ENCODE assay signal across 1 cellular context in genomic region chr7:155293721-155294642, GRCh38.
TF ChIP-seq lines count a peak whose summit lies in the region.

No MANE protein-coding gene starts in this region.

TF ChIP-seq in K562, 482 proteins besides CTCF, POLR2A, EP300 and RAD21 (continued from another document):
- 0 out of 4 replicates have a peak, but pooled peaks of 1 of the 2 experiments have one; percentile 22 for TF ChIP-seq RCOR1 (IDR thresholded peaks at IDR 0.05; ENCODE audit: borderline replicate concordance in 1 of 2, low read depth in 2 of 2, low read length in 2 of 2)
- 0 out of 2 replicates have a peak, but pooled peaks have one; percentile 55 for TF ChIP-seq ZHX1 (conservative IDR thresholded peaks at IDR 0.05; ENCODE audit: low read length)
- no peak for TF ChIP-seq CHCHD3 (CRISPR knock-in tag; IDR thresholded peaks at IDR 0.05)
- TF ChIP-seq FOXA3 (CRISPR knock-in tag; conservative IDR thresholded peaks at IDR 0.05 in 1 of 2, IDR thresholded peaks at IDR 0.05 in 1 of 2): 0 out of 4 replicates have a peak, but pooled peaks of 1 of the 2 experiments have one; percentile 12
- TF ChIP-seq, protein P1, sequence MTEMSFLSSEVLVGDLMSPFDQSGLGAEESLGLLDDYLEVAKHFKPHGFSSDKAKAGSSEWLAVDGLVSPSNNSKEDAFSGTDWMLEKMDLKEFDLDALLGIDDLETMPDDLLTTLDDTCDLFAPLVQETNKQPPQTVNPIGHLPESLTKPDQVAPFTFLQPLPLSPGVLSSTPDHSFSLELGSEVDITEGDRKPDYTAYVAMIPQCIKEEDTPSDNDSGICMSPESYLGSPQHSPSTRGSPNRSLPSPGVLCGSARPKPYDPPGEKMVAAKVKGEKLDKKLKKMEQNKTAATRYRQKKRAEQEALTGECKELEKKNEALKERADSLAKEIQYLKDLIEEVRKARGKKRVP (CRISPR knock-in tag; IDR thresholded peaks at IDR 0.05): no peak
- peak; percentile 43; the same call in 1 of the 2 replicates for TF ChIP-seq SPI1 (IDR thresholded peaks at IDR 0.05; ENCODE audit: borderline replicate concordance, low read depth, low read length)
- peak; percentile 86 for TF ChIP-seq ZNF146 (CRISPR knock-in tag; IDR thresholded peaks at IDR 0.05; ENCODE audit: unreplicated experiment)
- TF ChIP-seq SUPT5H (IDR thresholded peaks at IDR 0.05): no peak
- TF ChIP-seq, protein P2, sequence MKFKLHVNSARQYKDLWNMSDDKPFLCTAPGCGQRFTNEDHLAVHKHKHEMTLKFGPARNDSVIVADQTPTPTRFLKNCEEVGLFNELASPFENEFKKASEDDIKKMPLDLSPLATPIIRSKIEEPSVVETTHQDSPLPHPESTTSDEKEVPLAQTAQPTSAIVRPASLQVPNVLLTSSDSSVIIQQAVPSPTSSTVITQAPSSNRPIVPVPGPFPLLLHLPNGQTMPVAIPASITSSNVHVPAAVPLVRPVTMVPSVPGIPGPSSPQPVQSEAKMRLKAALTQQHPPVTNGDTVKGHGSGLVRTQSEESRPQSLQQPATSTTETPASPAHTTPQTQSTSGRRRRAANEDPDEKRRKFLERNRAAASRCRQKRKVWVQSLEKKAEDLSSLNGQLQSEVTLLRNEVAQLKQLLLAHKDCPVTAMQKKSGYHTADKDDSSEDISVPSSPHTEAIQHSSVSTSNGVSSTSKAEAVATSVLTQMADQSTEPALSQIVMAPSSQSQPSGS (CRISPR knock-in tag; IDR thresholded peaks at IDR 0.05): no peak
- TF ChIP-seq RBM17 (IDR thresholded peaks at IDR 0.05; ENCODE audit: borderline replicate concordance, low read depth, low read length): no peak
- TF ChIP-seq NR2C2 (CRISPR knock-in tag; IDR thresholded peaks at IDR 0.05): 0 out of 2 replicates have a peak, but pooled peaks have one; percentile 26
- no peak for TF ChIP-seq NR2C2 (tag; IDR thresholded peaks at IDR 0.05)
- TF ChIP-seq, protein P3, sequence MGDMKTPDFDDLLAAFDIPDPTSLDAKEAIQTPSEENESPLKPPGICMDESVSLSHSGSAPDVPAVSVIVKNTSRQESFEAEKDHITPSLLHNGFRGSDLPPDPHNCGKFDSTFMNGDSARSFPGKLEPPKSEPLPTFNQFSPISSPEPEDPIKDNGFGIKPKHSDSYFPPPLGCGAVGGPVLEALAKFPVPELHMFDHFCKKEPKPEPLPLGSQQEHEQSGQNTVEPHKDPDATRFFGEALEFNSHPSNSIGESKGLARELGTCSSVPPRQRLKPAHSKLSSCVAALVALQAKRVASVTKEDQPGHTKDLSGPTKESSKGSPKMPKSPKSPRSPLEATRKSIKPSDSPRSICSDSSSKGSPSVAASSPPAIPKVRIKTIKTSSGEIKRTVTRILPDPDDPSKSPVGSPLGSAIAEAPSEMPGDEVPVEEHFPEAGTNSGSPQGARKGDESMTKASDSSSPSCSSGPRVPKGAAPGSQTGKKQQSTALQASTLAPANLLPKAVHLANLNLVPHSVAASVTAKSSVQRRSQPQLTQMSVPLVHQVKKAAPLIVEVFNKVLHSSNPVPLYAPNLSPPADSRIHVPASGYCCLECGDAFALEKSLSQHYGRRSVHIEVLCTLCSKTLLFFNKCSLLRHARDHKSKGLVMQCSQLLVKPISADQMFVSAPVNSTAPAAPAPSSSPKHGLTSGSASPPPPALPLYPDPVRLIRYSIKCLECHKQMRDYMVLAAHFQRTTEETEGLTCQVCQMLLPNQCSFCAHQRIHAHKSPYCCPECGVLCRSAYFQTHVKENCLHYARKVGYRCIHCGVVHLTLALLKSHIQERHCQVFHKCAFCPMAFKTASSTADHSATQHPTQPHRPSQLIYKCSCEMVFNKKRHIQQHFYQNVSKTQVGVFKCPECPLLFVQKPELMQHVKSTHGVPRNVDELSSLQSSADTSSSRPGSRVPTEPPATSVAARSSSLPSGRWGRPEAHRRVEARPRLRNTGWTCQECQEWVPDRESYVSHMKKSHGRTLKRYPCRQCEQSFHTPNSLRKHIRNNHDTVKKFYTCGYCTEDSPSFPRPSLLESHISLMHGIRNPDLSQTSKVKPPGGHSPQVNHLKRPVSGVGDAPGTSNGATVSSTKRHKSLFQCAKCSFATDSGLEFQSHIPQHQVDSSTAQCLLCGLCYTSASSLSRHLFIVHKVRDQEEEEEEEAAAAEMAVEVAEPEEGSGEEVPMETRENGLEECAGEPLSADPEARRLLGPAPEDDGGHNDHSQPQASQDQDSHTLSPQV (IDR thresholded peaks at IDR 0.05): no peak; the same call in 1 of the 2 replicates
- peak; percentile 38; the same call in 1 of the 2 replicates for TF ChIP-seq NFIC (IDR thresholded peaks at IDR 0.05)
- TF ChIP-seq ZNF316 (IDR thresholded peaks at IDR 0.05): no peak
- TF ChIP-seq MEIS2 (IDR thresholded peaks at IDR 0.05; ENCODE audit: partially characterized antibody): peak; percentile 4
- TF ChIP-seq FOXK2 (conservative IDR thresholded peaks at IDR 0.05 in 1 of 2, IDR thresholded peaks at IDR 0.05 in 1 of 2; ENCODE audit: low read depth in 2 of 2): no peak
- TF ChIP-seq ZC3H11A (IDR thresholded peaks at IDR 0.05; ENCODE audit: low read depth, low read length): no peak
- peak; percentile 69; the same call in 1 of the 2 replicates for TF ChIP-seq BCOR (IDR thresholded peaks at IDR 0.05)
- TF ChIP-seq, protein P4, sequence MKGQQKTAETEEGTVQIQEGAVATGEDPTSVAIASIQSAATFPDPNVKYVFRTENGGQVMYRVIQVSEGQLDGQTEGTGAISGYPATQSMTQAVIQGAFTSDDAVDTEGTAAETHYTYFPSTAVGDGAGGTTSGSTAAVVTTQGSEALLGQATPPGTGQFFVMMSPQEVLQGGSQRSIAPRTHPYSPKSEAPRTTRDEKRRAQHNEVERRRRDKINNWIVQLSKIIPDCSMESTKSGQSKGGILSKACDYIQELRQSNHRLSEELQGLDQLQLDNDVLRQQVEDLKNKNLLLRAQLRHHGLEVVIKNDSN (CRISPR knock-in tag; IDR thresholded peaks at IDR 0.05): peak; percentile 25
- TF ChIP-seq MNT (conservative IDR thresholded peaks at IDR 0.05): 0 out of 4 replicates have a peak, but pooled peaks of 1 of the 2 experiments have one; percentile 8
- 0 out of 2 replicates have a peak, but pooled peaks have one; percentile 55 for TF ChIP-seq L3MBTL2 (IDR thresholded peaks at IDR 0.05)
- no peak for TF ChIP-seq ZNF12 (CRISPR knock-in tag; IDR thresholded peaks at IDR 0.05)
- peak; percentile 37; the same call in 1 of the 2 replicates for TF ChIP-seq RAD51 (IDR thresholded peaks at IDR 0.05; ENCODE audit: borderline replicate concordance, low read depth)
